In genomic region chr14:98345186-98345585, GRCh38 we compare ENCODE assay signal across 34 cellular contexts.
A peak's percentile ranks its signal among the peaks of the same experiment; 100 is the strongest.
DNase-seq lines count a peak whose midpoint lies in the region; ATAC-seq and TF ChIP-seq lines count a peak whose summit lies in the region.
"Had no signal": no experiment of that assay in that cellular context is flagged by ENCODE, and none has a peak within 500 bp of the region (broad histone marks: within the 10 kb centered on the region; RNA-seq: fewer than 3 reads in every experiment).

No MANE protein-coding gene starts in this region.

- peaks cover 7% of the 10 kb centered on the region for H3K4me1 Mint-ChIP-seq in WTC11
- H3K4me1 Mint-ChIP-seq: CD14-positive monocyte had no signal

- in situ Hi-C loops in astrocyte of the spinal cord (cut with HindIII; ENCODE audit: low sequenced_read_pairs), result no loop called here

- POLR2A ChIA-PET in WTC11 (lab: Charles Lee), result no interaction called here

- no peaks in the 10 kb centered on the region; the same call in 1 of the 2 replicates for H3K27me3 Mint-ChIP-seq in WTC11 (ENCODE audit: low read depth)
- H3K27me3 Mint-ChIP-seq: stimulated activated naive CD8-positive, alpha-beta T cell treated with anti-CD3 and anti-CD28 coated beads, Interleukin-15, amount 100 ng/mL, for 72 hours had no signal

- CTCF ChIA-PET in WTC11 (lab: Charles Lee), result no interaction called here

- H3K36me3 Mint-ChIP-seq in WTC11, result no peaks in the 10 kb centered on the region
- H3K36me3 Mint-ChIP-seq: CD14-positive monocyte had no signal

- ATAC-seq in WTC11 (no peak), HG03045 (IDR thresholded peaks at IDR 0.05; ENCODE audit: unreplicated experiment) (no peak)
- ATAC-seq: activated CD8-positive, alpha-beta T cell treated with anti-CD3 and anti-CD28 coated beads, Interleukin-2, amount 10 ng/mL, durations not matched to agents 7 days and 5 days; heart left ventricle; left colon; Panc1; right cardiac atrium; stimulated activated naive CD8-positive, alpha-beta T cell treated with anti-CD3 and anti-CD28 coated beads, Interleukin-15, amount 100 ng/mL, for 72 hours had no signal

- H3K4me3 Mint-ChIP-seq in WTC11, result no peak overlapping the region
- H3K4me3 Mint-ChIP-seq: activated CD8-positive, alpha-beta T cell treated with anti-CD3 and anti-CD28 coated beads, Interleukin-2, amount 10 ng/mL, durations not matched to agents 7 days and 5 days; CD14-positive monocyte; stimulated activated naive CD8-positive, alpha-beta T cell treated with anti-CD3 and anti-CD28 coated beads, Interleukin-15, amount 100 ng/mL, for 72 hours had no signal

- no peak overlapping the region for H3K4me3 ChIP-seq in astrocyte of the spinal cord (ENCODE audit: low read depth, low read length)
- no peak overlapping the region for H3K4me3 ChIP-seq in retinal pigment epithelial cell (ENCODE audit: low read length)
- H3K4me3 ChIP-seq: cardiac muscle cell, coronary artery, heart left ventricle, ovary, smooth muscle cell, thoracic aorta, uterus had no signal

- peak; percentile 15 for DNase-seq in NCI-H748 (lab: John Stamatoyannopoulos, UW; ENCODE audit: unreplicated experiment)
- DNase-seq in NCI-H748 treated with DMSO at 0.1 percent for 48 hours (lab: John Stamatoyannopoulos, UW), result no peak
- DNase-seq in astrocyte of the spinal cord (ENCODE audit: low read depth, low spot score), result peak; percentile 19
- peak; percentile 11 for DNase-seq in iris pigment epithelial cell (ENCODE audit: low read depth)
- DNase-seq in retinal pigment epithelial cell (ENCODE audit: low read depth), result peak; percentile 55
- DNase-seq in activated naive CD4-positive, alpha-beta T cell treated with Interleukin-2 at 50 U/mL for 16 hours, result no peak
- no peak for DNase-seq in WTC11 (ENCODE audit: low spot score)
- DNase-seq: 8988T; activated CD4-positive, alpha-beta T cell treated with anti-CD3 and anti-CD28 coated beads for 4 hours; activated CD8-positive, alpha-beta T cell treated with anti-CD3 and anti-CD28 coated beads, Interleukin-2, amount 10 ng/mL, durations not matched to agents 7 days and 5 days; activated naive CD4-positive, alpha-beta T cell treated with anti-CD3 and anti-CD28 coated beads, Interleukin-2, amount 50 U/mL, for 16 hours; amniotic stem cell; effector memory CD4-positive, alpha-beta T cell; erythroblast; GOT3; heart left ventricle; left colon; NCI-H2081; NCI-H226; NCI-H69; ovary; right cardiac atrium; stimulated activated CD4-positive, alpha-beta T cell treated with anti-CD3 and anti-CD28 coated beads, Interleukin-1b, Interleukin-23, amount 100 ng/mL, for 48 hours; stimulated activated CD8-positive, alpha-beta memory T cell treated with anti-CD3 and anti-CD28 coated beads, Interleukin-4, amount 100 ng/mL, for 48 hours; stimulated activated naive CD8-positive, alpha-beta T cell treated with anti-CD3 and anti-CD28 coated beads, Interleukin-15, amount 100 ng/mL, for 72 hours; T-helper 9 cell; uterus had no signal

- TF ChIP-seq CTCF in astrocyte of the spinal cord (IDR thresholded peaks at IDR 0.05; ENCODE audit: low read depth, low read length), result no peak
- TF ChIP-seq CTCF in retinal pigment epithelial cell (conservative IDR thresholded peaks at IDR 0.05; ENCODE audit: low read depth, low read length), result no peak
- no peak for TF ChIP-seq CTCF in WTC11 (IDR thresholded peaks at IDR 0.05)

- peaks cover 9% of the 10 kb centered on the region for H3K9me3 Mint-ChIP-seq in WTC11

- H3K27ac Mint-ChIP-seq in WTC11, result no peak overlapping the region
- H3K27ac Mint-ChIP-seq: activated CD8-positive, alpha-beta T cell treated with anti-CD3 and anti-CD28 coated beads, Interleukin-2, amount 10 ng/mL, durations not matched to agents 7 days and 5 days; CD14-positive monocyte; stimulated activated naive CD8-positive, alpha-beta T cell treated with anti-CD3 and anti-CD28 coated beads, Interleukin-15, amount 100 ng/mL, for 72 hours had no signal

TF ChIP-seq in WTC11, 78 proteins besides CTCF, POLR2A, EP300 and RAD21 (continues in another document):
- TF ChIP-seq ZNF512 (CRISPR knock-in tag; IDR thresholded peaks at IDR 0.05; ENCODE audit: borderline replicate concordance), result no peak
- TF ChIP-seq OVOL2 (CRISPR knock-in tag; IDR thresholded peaks at IDR 0.05; ENCODE audit: borderline replicate concordance), result no peak
- no peak for TF ChIP-seq ATF3 (CRISPR knock-in tag; conservative IDR thresholded peaks at IDR 0.05)
- TF ChIP-seq NR1H2 (CRISPR knock-in tag; IDR thresholded peaks at IDR 0.05), result no peak
- no peak for TF ChIP-seq ZNF281 (CRISPR knock-in tag; IDR thresholded peaks at IDR 0.05)
- TF ChIP-seq NR2C2 (CRISPR knock-in tag; IDR thresholded peaks at IDR 0.05), result no peak
- TF ChIP-seq ARID4B (CRISPR knock-in tag; IDR thresholded peaks at IDR 0.05; ENCODE audit: borderline replicate concordance), result no peak
- TF ChIP-seq PREB (CRISPR knock-in tag; IDR thresholded peaks at IDR 0.05; ENCODE audit: borderline replicate concordance), result no peak

Comparison
In these comparisons a context has a peak if more than half of its experiments do, and no peak if none do; other contexts are left out.
1. DNase-seq: peak in NCI-H748 (single experiment), astrocyte of the spinal cord (single experiment), iris pigment epithelial cell (single experiment) and retinal pigment epithelial cell (single experiment); none in NCI-H748 treated with DMSO at 0.1 percent for 48 hours (single experiment), activated naive CD4-positive, alpha-beta T cell treated with Interleukin-2 at 50 U/mL for 16 hours (single experiment) and WTC11 (single experiment).